In genomic region chr20:24160563-24161355, GRCh38 we compare ENCODE assay signal across 8 cellular contexts.
DNase-seq lines count a peak whose midpoint lies in the region; ATAC-seq lines count a peak whose summit lies in the region.

No MANE protein-coding gene starts in this region.

- H3K4me3 ChIP-seq in Karpas-422 (ENCODE audit: low read length): no peak overlapping the region

- no peak overlapping the region for H3K4me2 ChIP-seq in Karpas-422 (ENCODE audit: low read depth, low read length, poor library complexity, severe bottlenecking)

- no peaks in the 10 kb centered on the region for H3K9me2 ChIP-seq in Karpas-422 (replicated peaks; ENCODE audit: insufficient read depth, low read length)

- no peaks in the 10 kb centered on the region for H3K9me3 ChIP-seq in Karpas-422 (ENCODE audit: low read length)

- H3K79me2 ChIP-seq in Karpas-422 (ENCODE audit: low read length): no peaks in the 10 kb centered on the region

- H2AFZ ChIP-seq in Karpas-422 (ENCODE audit: low read length): no peak overlapping the region

- H3K27ac ChIP-seq in Karpas-422 (ENCODE audit: low read length): no peak overlapping the region

- intact Hi-C loops in sciatic nerve (cut with DNase I): no loop called here

- peak; percentile 36 for DNase-seq in activated CD4-positive, alpha-beta T cell treated with anti-CD3 and anti-CD28 coated beads for 48 hours
- no peak for DNase-seq in activated CD4-positive, alpha-beta T cell treated with anti-CD3 and anti-CD28 coated beads for 1 hour
- peak; percentile 60 for DNase-seq in Karpas-422
- DNase-seq in amniotic epithelial cell (ENCODE audit: low read depth): peak; percentile 28
- DNase-seq in hepatic stellate cell (ENCODE audit: low spot score): peak; percentile 76
- peak; percentile 71 for DNase-seq in sciatic nerve (ENCODE audit: low spot score)

- H4K20me1 ChIP-seq in Karpas-422 (ENCODE audit: insufficient read depth, low read depth, low read length): no peaks in the 10 kb centered on the region

- no peaks in the 10 kb centered on the region for H3K36me3 ChIP-seq in Karpas-422 (ENCODE audit: insufficient read depth, low read length)

- no peaks in the 10 kb centered on the region for H3K4me1 ChIP-seq in Karpas-422 (ENCODE audit: low read length)

- no peaks in the 10 kb centered on the region for H3K27me3 ChIP-seq in Karpas-422 (ENCODE audit: low read length)

- ATAC-seq in sciatic nerve (peak; percentile 81), GM18858 (IDR thresholded peaks at IDR 0.05; ENCODE audit: unreplicated experiment) (no peak)
- ATAC-seq in activated CD4-positive, CD25-positive, alpha-beta regulatory T cell treated with anti-CD3 and anti-CD28 coated beads, Interleukin-2, amount 50 U/mL, for 24 hours: no peak

- no peak overlapping the region for H3K9ac ChIP-seq in Karpas-422 (ENCODE audit: low read length)
